Comparison of ENCODE assay signal across 23 cellular contexts in the genomic region with DNA sequence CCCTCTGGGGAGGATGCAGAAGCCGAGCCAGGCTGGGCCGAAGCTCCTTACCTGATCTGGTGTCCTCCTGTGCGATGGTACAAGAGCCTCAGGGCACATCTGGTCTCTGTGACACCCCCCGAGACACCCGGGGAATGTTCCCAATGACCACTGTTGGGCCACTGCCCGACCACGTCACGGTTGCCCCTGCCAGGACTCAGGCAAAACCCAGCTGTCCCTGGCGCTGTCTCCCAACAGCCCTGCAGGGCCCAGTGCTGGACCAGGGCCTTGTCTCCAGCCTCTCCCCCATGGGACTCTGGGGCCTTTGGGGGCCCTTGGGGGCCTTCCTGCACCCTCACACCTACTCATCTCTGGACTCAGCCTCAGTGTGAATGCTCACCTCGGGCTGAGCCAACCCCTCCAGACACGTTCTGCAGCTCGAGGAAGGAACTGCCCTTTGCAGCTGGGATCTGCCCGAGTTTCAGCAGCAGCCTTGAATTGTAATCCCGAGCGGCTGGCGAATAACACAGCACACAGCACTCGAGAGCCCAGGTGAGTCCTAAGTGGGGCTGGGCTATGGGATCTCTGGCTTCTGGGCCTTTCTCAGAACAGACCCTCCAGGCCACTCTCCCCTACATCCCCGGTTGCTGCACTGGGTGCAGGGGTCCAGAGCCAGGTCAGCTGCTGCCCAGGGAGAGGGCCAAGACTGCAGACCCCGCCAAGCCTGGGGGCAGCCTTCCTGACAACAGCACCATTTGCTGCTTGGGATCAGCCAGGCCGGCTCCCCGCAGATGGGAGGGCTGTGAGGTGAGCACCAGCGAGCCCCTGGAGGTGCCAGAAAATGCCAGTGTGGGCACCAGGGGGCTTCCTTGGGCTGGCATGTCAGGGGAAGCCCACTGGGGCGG. TPM values are rescaled to one million over a fixed set of nuclear protein-coding genes. Genes with fewer than 3 reads are reported as not detected.
DNase-seq lines count a peak whose midpoint lies in the region; TF ChIP-seq lines count a peak whose summit lies in the region.
"Had no signal": no experiment of that assay in that cellular context is flagged by ENCODE, and none has a peak within 500 bp of the region (broad histone marks: within the 10 kb centered on the region; RNA-seq: fewer than 3 reads in every experiment).

No MANE protein-coding gene starts in this region.

- in situ Hi-C loops in mammary epithelial cell (cut with MboI; ENCODE audit: low sequenced_read_pairs in 2 of 2), result no loop called here

- intact Hi-C loops in thyroid gland (cut with DNase I) (no loop called here), mammary epithelial cell (cut with micrococcal nuclease) (no loop called here)

- no TSS peak for BruUV-seq in mammary epithelial cell (replicated peaks; lab: Mats Ljungman, UMichigan)

- no peaks in the 10 kb centered on the region for H3K79me2 ChIP-seq in mammary epithelial cell (ENCODE audit: insufficient read depth, low read length)

- H3K9ac ChIP-seq in BLaER1 treated with 17β-estradiol and CSF1 and Interleukin-3, amounts not matched to agents 10 nM and 100 nM, result peak overlapping the region in 1 of 11 experiments; percentile 21; a peak in 1 of 22 replicates
- H3K9ac ChIP-seq in mammary epithelial cell (ENCODE audit: insufficient read depth, low read length), result no peak overlapping the region

- H3K27ac ChIP-seq in BLaER1 treated with 17β-estradiol and CSF1 and Interleukin-3, amounts not matched to agents 10 nM and 100 nM, result no peak overlapping the region
- peak overlapping the region in 1 of 3 donors; percentile 30 for H3K27ac ChIP-seq in thyroid gland
- H3K27ac ChIP-seq in mammary epithelial cell (ENCODE audit: insufficient read depth, low read depth, low read length), result no peak overlapping the region
- H3K27ac ChIP-seq: SJCRH30 had no signal

- dilution Hi-C loops in mammary epithelial cell (cut with HindIII; ENCODE audit: low sequenced_read_pairs), result no loop called here

- H3K4me1 ChIP-seq in BLaER1 treated with 17β-estradiol and CSF1 and Interleukin-3, amounts not matched to agents 10 nM and 100 nM, result peaks cover 0 to 79% (median 64%) of the 10 kb centered on the region in 10 experiments; a peak in 16 of 20 replicates
- H3K4me1 ChIP-seq in thyroid gland (peaks cover 66 to 72% of the 10 kb centered on the region in 2 donors), mammary epithelial cell (ENCODE audit: insufficient read depth, low read length) (no peaks in the 10 kb centered on the region)
- H3K4me1 ChIP-seq: BE2C, HAP-1, SJCRH30 had no signal

- no peak overlapping the region for H2AFZ ChIP-seq in mammary epithelial cell (ENCODE audit: low read depth, low read length)
- H2AFZ ChIP-seq: GM23338 had no signal

- CTCF ChIA-PET in mammary epithelial cell (lab: Charles Lee; ENCODE audit: low non-redundant PET), result no interaction called here

- DNase-seq in RPMI7951 (ENCODE audit: low read depth) (peak; percentile 7), myocyte (ENCODE audit: low read depth) (peak; percentile 74), thyroid gland (peak; percentile 55 to 60), NCI-H2171 (lab: John Stamatoyannopoulos, UW) (no peak), mammary epithelial cell (no peak), NCI-H128 (lab: John Stamatoyannopoulos, UW; ENCODE audit: unreplicated experiment) (no peak)
- DNase-seq: BE2C; CD4-positive, CD25-positive, alpha-beta regulatory T cell; DMS153; HFFc6; KBM-7; MV-4-11; NCI-H1105; NCI-H2029; NCI-H226; NCI-H748 treated with DMSO at 0.1 percent for 48 hours; NK-92 treated with Interleukin-12 subunit alpha and Interleukin-12 subunit beta, amount 100 ng/mL, for 24 hours; PC-3; SJCRH30; T-cell had no signal

- TF ChIP-seq CTCF in thyroid gland (IDR thresholded peaks at IDR 0.05), result no peak
- TF ChIP-seq CTCF in mammary epithelial cell (conservative IDR thresholded peaks at IDR 0.05 in 1 of 2, IDR thresholded peaks at IDR 0.05 in 1 of 2; ENCODE audit: extremely low read depth in 1 of 2, insufficient read depth in 1 of 2, low read depth in 1 of 2, low read length in 2 of 2), result no peak

- peak overlapping the region in 8 of 11 experiments; percentile 55 to 100 (median 96); a peak in 14 of 22 replicates for H3K4me2 ChIP-seq in BLaER1 treated with 17β-estradiol and CSF1 and Interleukin-3, amounts not matched to agents 10 nM and 100 nM
- no peak overlapping the region for H3K4me2 ChIP-seq in mammary epithelial cell (ENCODE audit: insufficient read depth, low read depth, low read length)
- H3K4me2 ChIP-seq: GM23338 had no signal

- WGBS in thyroid gland, 2 donors, result 66 to 68% methylated on average over 13 to 15 of the region's 23 CpGs
- 43% methylated on average over 15 of the region's 23 CpGs for WGBS in mammary epithelial cell (ENCODE audit: low coverage, missing lambda C conversion rate)

- peaks cover 0 to 6% (median 0%) of the 10 kb centered on the region in 11 experiments; a peak in 2 of 22 replicates for H3K9me3 ChIP-seq in BLaER1 treated with 17β-estradiol and CSF1 and Interleukin-3, amounts not matched to agents 10 nM and 100 nM (replicated peaks in 1 of 11)
- no peaks in the 10 kb centered on the region for H3K9me3 ChIP-seq in thyroid gland
- no peaks in the 10 kb centered on the region for H3K9me3 ChIP-seq in mammary epithelial cell (replicated peaks; ENCODE audit: insufficient read depth, low read length)
- H3K9me3 ChIP-seq: BE2C, HAP-1, SJCRH30 had no signal

- TF ChIP-seq POLR2A in thyroid gland (IDR thresholded peaks at IDR 0.05), result no peak

- peaks cover 0 to 8% (median 0%) of the 10 kb centered on the region in 11 experiments; a peak in 1 of 22 replicates for H3K27me3 ChIP-seq in BLaER1 treated with 17β-estradiol and CSF1 and Interleukin-3, amounts not matched to agents 10 nM and 100 nM
- H3K27me3 ChIP-seq in thyroid gland (no peaks in the 10 kb centered on the region), mammary epithelial cell (ENCODE audit: insufficient read depth, low read length) (no peaks in the 10 kb centered on the region)
- H3K27me3 ChIP-seq: BE2C had no signal

- H3K36me3 ChIP-seq in BLaER1 treated with 17β-estradiol and CSF1 and Interleukin-3, amounts not matched to agents 10 nM and 100 nM, result no peaks in the 10 kb centered on the region
- H3K36me3 ChIP-seq in thyroid gland (no peaks in the 10 kb centered on the region), mammary epithelial cell (ENCODE audit: insufficient read depth, low read length) (no peaks in the 10 kb centered on the region)
- H3K36me3 ChIP-seq: BE2C, HAP-1, SJCRH30 had no signal

- no peaks in the 10 kb centered on the region; a peak in 1 of 22 replicates for H4K20me1 ChIP-seq in BLaER1 treated with 17β-estradiol and CSF1 and Interleukin-3, amounts not matched to agents 10 nM and 100 nM
- H4K20me1 ChIP-seq in mammary epithelial cell (ENCODE audit: insufficient read depth, low read length), result no peaks in the 10 kb centered on the region

- no peak overlapping the region for H3K4me3 ChIP-seq in BLaER1 treated with 17β-estradiol and CSF1 and Interleukin-3, amounts not matched to agents 10 nM and 100 nM
- no peak overlapping the region for H3K4me3 ChIP-seq in thyroid gland (replicated peaks in 1 of 3)
- H3K4me3 ChIP-seq in mammary epithelial cell (replicated peaks in 1 of 3; ENCODE audit: insufficient read depth in 1 of 3, low read depth in 2 of 3, low read length in 3 of 3), result no peak overlapping the region
- H3K4me3 ChIP-seq: GM23338, HAP-1, SJCRH30 had no signal

RNA-seq across cellular contexts. Expression of a gene that starts 39.8 kb away (rescaled TPM):
- total RNA-seq in RPMI7951 (2014; rRNA removed; shearing (Covaris generic)), result 0.12 and 0.39 TPM in 2 replicates
- total RNA-seq in myocyte (10.5 and 12.7 TPM in 2 replicates), thyroid gland (1 to 10 TPM; 4.0 to 8.6 (median 5.9) TPM), mammary epithelial cell (10 to 100 TPM in 1 of 2 donors, 1 to 10 TPM in 1; 3.8 to 10.5 TPM)
- 1.2 TPM for polyA plus RNA-seq in myocyte (2012)
- polyA plus RNA-seq in mammary epithelial cell, result 10.5 TPM
- 2.4 TPM for polyA minus RNA-seq in mammary epithelial cell

Comparison
In these comparisons a context has a peak if more than half of its experiments do, and no peak if none do; other contexts are left out.
1. DNase-seq: peak in RPMI7951 (single experiment), myocyte (single experiment) and thyroid gland (2 of 2); none in NCI-H2171 (single experiment), mammary epithelial cell (single experiment) and NCI-H128 (single experiment).